In genomic region chr1:5945445-5945844, GRCh38 we compare ENCODE assay signal across 15 cellular contexts. TPM values are rescaled to one million over a fixed set of nuclear protein-coding genes. Genes with fewer than 3 reads are reported as not detected.
A peak's percentile ranks its signal among the peaks of the same experiment; 100 is the strongest.
DNase-seq lines count a peak whose midpoint lies in the region; ATAC-seq and TF ChIP-seq lines count a peak whose summit lies in the region.
"Had no signal": no experiment of that assay in that cellular context is flagged by ENCODE, and none has a peak within 500 bp of the region (broad histone marks: within the 10 kb centered on the region; RNA-seq: fewer than 3 reads in every experiment).

No MANE protein-coding gene starts in this region.

- POLR2A ChIA-PET in activated CD4-positive, alpha-beta memory T cell treated with anti-CD3 and anti-CD28 coated beads, Interleukin-2, amount 10 ng/mL, durations not matched to agents 7 days and 5 days (lab: Charles Lee): no interaction called here
- POLR2A ChIA-PET in activated CD4-positive, alpha-beta memory T cell treated with anti-CD3 and anti-CD28 coated beads for 36 hours (lab: Charles Lee): no interaction called here

- intact Hi-C loops in activated CD4-positive, alpha-beta memory T cell treated with anti-CD3 and anti-CD28 coated beads for 36 hours (cut with micrococcal nuclease): no loop called here
- intact Hi-C loops in gastrocnemius medialis (cut with DNase I; ENCODE audit: low total_unique reads): no loop called here

- H3K4me3 Mint-ChIP-seq in activated CD4-positive, alpha-beta memory T cell treated with anti-CD3 and anti-CD28 coated beads, Interleukin-2, amount 10 ng/mL, durations not matched to agents 7 days and 5 days: no peak overlapping the region
- H3K4me3 Mint-ChIP-seq in activated CD4-positive, alpha-beta memory T cell treated with anti-CD3 and anti-CD28 coated beads for 36 hours: no peak overlapping the region
- H3K4me3 Mint-ChIP-seq in H9 (no peak overlapping the region), type B pancreatic cell (no peak overlapping the region)
- H3K4me3 Mint-ChIP-seq: CD4-positive, alpha-beta T cell; HFFc6 had no signal

- H2BK5ac ChIP-seq in H9 (ENCODE audit: insufficient read length, low read length) (no peak overlapping the region), mesenchymal stem cell (ENCODE audit: low read depth, low read length, poor library complexity, severe bottlenecking) (no peak overlapping the region)

- H3K4me1 ChIP-seq in H9 (ENCODE audit: insufficient read depth, low read length) (no peaks in the 10 kb centered on the region), gastrocnemius medialis (no peaks in the 10 kb centered on the region), mesenchymal stem cell (ENCODE audit: control insufficient read depth, insufficient read depth, low read depth, low read length) (no peaks in the 10 kb centered on the region)

- in situ Hi-C loops in gastrocnemius medialis (cut with MboI; ENCODE audit: low sequenced_read_pairs in 4 of 4): loop anchor here in 1 of 4 donors (25.0 kb wide), 1 partner anchor 433 kb away; no protein-coding TSS in a partner anchor

- no peak for TF ChIP-seq POLR2A in gastrocnemius medialis (IDR thresholded peaks at IDR 0.05)

- H3K4me3 ChIP-seq in coronary artery: no peak overlapping the region
- H3K4me3 ChIP-seq in gastrocnemius medialis: no peak overlapping the region
- H3K4me3 ChIP-seq in mesenchymal stem cell (ENCODE audit: insufficient read depth in 1 of 2, low read depth in 1 of 2, low read length in 2 of 2): no peak overlapping the region
- H3K4me3 ChIP-seq: BLaER1 treated with 17β-estradiol and CSF1 and Interleukin-3, amounts not matched to agents 10 nM and 100 nM had no signal

- H3K4ac ChIP-seq in H9 (ENCODE audit: low read depth, low read length) (no peak overlapping the region), mesenchymal stem cell (ENCODE audit: low read depth in 1 of 2, low read length in 2 of 2) (no peak overlapping the region)

- H3K4me1 Mint-ChIP-seq in activated CD4-positive, alpha-beta memory T cell treated with anti-CD3 and anti-CD28 coated beads, Interleukin-2, amount 10 ng/mL, durations not matched to agents 7 days and 5 days: peaks cover 8% of the 10 kb centered on the region
- H3K4me1 Mint-ChIP-seq in activated CD4-positive, alpha-beta memory T cell treated with anti-CD3 and anti-CD28 coated beads for 36 hours (ENCODE audit: low read depth): no peaks in the 10 kb centered on the region
- H3K4me1 Mint-ChIP-seq in H9 (no peaks in the 10 kb centered on the region), type B pancreatic cell (ENCODE audit: unreplicated experiment) (no peaks in the 10 kb centered on the region)

- H3T11ph ChIP-seq in H9 (ENCODE audit: low read length): no peak overlapping the region

- ATAC-seq in gastrocnemius medialis: no peak

- H3K56ac ChIP-seq in H9 (ENCODE audit: insufficient read length, low read depth, low read length): no peak overlapping the region

- H4K8ac ChIP-seq in H9 (replicated peaks; ENCODE audit: insufficient read length, low read depth, low read length) (no peak overlapping the region), mesenchymal stem cell (ENCODE audit: low read length) (no peak overlapping the region)

- no peaks in the 10 kb centered on the region for H3K27me3 ChIP-seq in H9 (ENCODE audit: insufficient read depth, low read length)
- H3K27me3 ChIP-seq in gastrocnemius medialis: no peaks in the 10 kb centered on the region
- no peaks in the 10 kb centered on the region for H3K27me3 ChIP-seq in mesenchymal stem cell (ENCODE audit: control insufficient read depth in 1 of 2, insufficient read depth in 1 of 2, low read length in 2 of 2)
- H3K27me3 ChIP-seq: BLaER1 treated with 17β-estradiol and CSF1 and Interleukin-3, amounts not matched to agents 10 nM and 100 nM had no signal

- no peak overlapping the region for H4K5ac ChIP-seq in H9 (ENCODE audit: insufficient read length, low read depth, low read length)

- no peak overlapping the region for H2BK12ac ChIP-seq in H9 (ENCODE audit: insufficient read length, low read depth, low read length)
- no peak overlapping the region for H2BK12ac ChIP-seq in mesenchymal stem cell (ENCODE audit: low read length in 2 of 2)

- no peak overlapping the region for H2AFZ ChIP-seq in H9 (ENCODE audit: low read length)
- no peak overlapping the region for H2AFZ ChIP-seq in mesenchymal stem cell (ENCODE audit: low read depth, low read length)

- no peak for TF ChIP-seq CTCF in H9 (conservative IDR thresholded peaks at IDR 0.05)
- TF ChIP-seq CTCF in coronary artery (IDR thresholded peaks at IDR 0.05): no peak
- no peak for TF ChIP-seq CTCF in type B pancreatic cell (conservative IDR thresholded peaks at IDR 0.05)
- TF ChIP-seq CTCF in gastrocnemius medialis (IDR thresholded peaks at IDR 0.05 in 4 of 5, conservative IDR thresholded peaks at IDR 0.05 in 1 of 5): no peak

- H3K27ac ChIP-seq in H9 (ENCODE audit: insufficient read length, low read depth, low read length) (no peak overlapping the region), coronary artery (no peak overlapping the region), gastrocnemius medialis (no peak overlapping the region), mesenchymal stem cell (ENCODE audit: low read length, poor library complexity, severe bottlenecking) (no peak overlapping the region)
- H3K27ac ChIP-seq: BLaER1 treated with 17β-estradiol and CSF1 and Interleukin-3, amounts not matched to agents 10 nM and 100 nM had no signal

- no peaks in the 10 kb centered on the region for H3K79me2 ChIP-seq in H9 (ENCODE audit: insufficient read depth, low read length)

- H3K79me1 ChIP-seq in H9 (ENCODE audit: insufficient read depth, low read depth, low read length, poor library complexity, severe bottlenecking) (no peaks in the 10 kb centered on the region), mesenchymal stem cell (replicated peaks; ENCODE audit: low read length, poor library complexity, severe bottlenecking) (no peaks in the 10 kb centered on the region)

- H2BK120ac ChIP-seq in H9 (ENCODE audit: low read depth, low read length, poor library complexity, severe bottlenecking) (no peak overlapping the region), mesenchymal stem cell (ENCODE audit: low read depth, low read length) (no peak overlapping the region)

- H3K23ac ChIP-seq in H9 (ENCODE audit: insufficient read length, low read depth, low read length) (no peak overlapping the region), mesenchymal stem cell (ENCODE audit: low read length in 2 of 2) (no peak overlapping the region)

- H3K9ac ChIP-seq in H9 (ENCODE audit: extremely low read depth, insufficient read length, low read length): no peak overlapping the region
- no peak overlapping the region for H3K9ac ChIP-seq in mesenchymal stem cell (ENCODE audit: low read length)
- H3K9ac ChIP-seq: BLaER1 treated with 17β-estradiol and CSF1 and Interleukin-3, amounts not matched to agents 10 nM and 100 nM had no signal

- no peaks in the 10 kb centered on the region for H3K9me3 ChIP-seq in H9 (ENCODE audit: control insufficient read depth, low read depth, low read length)
- H3K9me3 ChIP-seq in gastrocnemius medialis: no peaks in the 10 kb centered on the region
- H3K9me3 ChIP-seq in mesenchymal stem cell (ENCODE audit: control insufficient read depth, low read length): no peaks in the 10 kb centered on the region

- no peaks in the 10 kb centered on the region for H4K20me1 ChIP-seq in H9 (ENCODE audit: control insufficient read depth, insufficient read depth, insufficient read length)

- H3K14ac ChIP-seq in H9 (ENCODE audit: insufficient read depth, low read length) (no peak overlapping the region), mesenchymal stem cell (ENCODE audit: low read length in 2 of 2) (no peak overlapping the region)

- H3K18ac ChIP-seq in H9 (ENCODE audit: insufficient read length, low read depth, low read length) (no peak overlapping the region), mesenchymal stem cell (ENCODE audit: low read depth in 1 of 2, low read length in 2 of 2) (no peak overlapping the region)

- CTCF ChIA-PET in activated CD4-positive, alpha-beta memory T cell treated with anti-CD3 and anti-CD28 coated beads, Interleukin-2, amount 10 ng/mL, durations not matched to agents 7 days and 5 days (lab: Charles Lee): no interaction called here
- CTCF ChIA-PET in activated CD4-positive, alpha-beta memory T cell treated with anti-CD3 and anti-CD28 coated beads for 36 hours (lab: Charles Lee): no interaction called here

- H3K9me3 Mint-ChIP-seq in activated CD4-positive, alpha-beta memory T cell treated with anti-CD3 and anti-CD28 coated beads, Interleukin-2, amount 10 ng/mL, durations not matched to agents 7 days and 5 days: no peaks in the 10 kb centered on the region
- H3K9me3 Mint-ChIP-seq in activated CD4-positive, alpha-beta memory T cell treated with anti-CD3 and anti-CD28 coated beads for 36 hours: no peaks in the 10 kb centered on the region
- H3K9me3 Mint-ChIP-seq in H9 (no peaks in the 10 kb centered on the region), type B pancreatic cell (no peaks in the 10 kb centered on the region)
- H3K9me3 Mint-ChIP-seq: CD4-positive, alpha-beta T cell; HFFc6 had no signal

- H3K27me3 Mint-ChIP-seq in activated CD4-positive, alpha-beta memory T cell treated with anti-CD3 and anti-CD28 coated beads, Interleukin-2, amount 10 ng/mL, durations not matched to agents 7 days and 5 days: no peaks in the 10 kb centered on the region
- no peaks in the 10 kb centered on the region for H3K27me3 Mint-ChIP-seq in activated CD4-positive, alpha-beta memory T cell treated with anti-CD3 and anti-CD28 coated beads for 36 hours
- H3K27me3 Mint-ChIP-seq in H9 (ENCODE audit: low read depth) (no peaks in the 10 kb centered on the region), type B pancreatic cell (no peaks in the 10 kb centered on the region)
- H3K27me3 Mint-ChIP-seq: CD4-positive, alpha-beta T cell had no signal

- H2AK5ac ChIP-seq in H9 (ENCODE audit: insufficient read length, low read length) (no peak overlapping the region), mesenchymal stem cell (ENCODE audit: low read length, severe bottlenecking) (no peak overlapping the region)

- H3K27ac Mint-ChIP-seq in activated CD4-positive, alpha-beta memory T cell treated with anti-CD3 and anti-CD28 coated beads, Interleukin-2, amount 10 ng/mL, durations not matched to agents 7 days and 5 days: no peak overlapping the region
- H3K27ac Mint-ChIP-seq in activated CD4-positive, alpha-beta memory T cell treated with anti-CD3 and anti-CD28 coated beads for 36 hours: no peak overlapping the region
- H3K27ac Mint-ChIP-seq in H9 (no peak overlapping the region), type B pancreatic cell (no peak overlapping the region)
- H3K27ac Mint-ChIP-seq: CD4-positive, alpha-beta T cell; HFFc6 had no signal

- H2BK15ac ChIP-seq in H9 (ENCODE audit: low read depth, low read length) (no peak overlapping the region), mesenchymal stem cell (ENCODE audit: low read depth, poor library complexity, severe bottlenecking) (no peak overlapping the region)

- no CpG with 5 or more reads among the region's 14 CpGs for WGBS in H9 (ENCODE audit: extremely low coverage, insufficient read length, low lambda C conversion rate)
- over 99% methylated on average over 14 of the region's 14 CpGs for WGBS in mesenchymal stem cell

- H3K4me2 ChIP-seq in H9 (ENCODE audit: insufficient read depth, insufficient read length, low read length): no peak overlapping the region
- H3K4me2 ChIP-seq in mesenchymal stem cell (ENCODE audit: low read length, poor library complexity, severe bottlenecking): no peak overlapping the region
- H3K4me2 ChIP-seq: BLaER1 treated with 17β-estradiol and CSF1 and Interleukin-3, amounts not matched to agents 10 nM and 100 nM had no signal

- H4K91ac ChIP-seq in H9 (ENCODE audit: insufficient read length, low read depth, low read length): no peak overlapping the region
- no peak overlapping the region for H4K91ac ChIP-seq in mesenchymal stem cell (ENCODE audit: low read length)

- H3K36me3 Mint-ChIP-seq in activated CD4-positive, alpha-beta memory T cell treated with anti-CD3 and anti-CD28 coated beads, Interleukin-2, amount 10 ng/mL, durations not matched to agents 7 days and 5 days (ENCODE audit: low read depth): peaks cover 21% of the 10 kb centered on the region
- H3K36me3 Mint-ChIP-seq in activated CD4-positive, alpha-beta memory T cell treated with anti-CD3 and anti-CD28 coated beads for 36 hours: peaks cover 13% of the 10 kb centered on the region
- peaks cover 2 to 21% (median 18%) of the 10 kb centered on the region in 3 experiments; a peak in 6 of 7 replicates for H3K36me3 Mint-ChIP-seq in H9 (ENCODE audit: insufficient read depth in 1 of 3, low read depth in 3 of 3)
- H3K36me3 Mint-ChIP-seq in type B pancreatic cell: peaks cover 23% of the 10 kb centered on the region

- peak; percentile 1 for DNase-seq in activated CD4-positive, alpha-beta memory T cell treated with anti-CD3 and anti-CD28 coated beads, Interleukin-2, amount 10 ng/mL, durations not matched to agents 7 days and 5 days
- DNase-seq in activated CD4-positive, alpha-beta memory T cell treated with anti-CD3 and anti-CD28 coated beads for 36 hours: no peak
- DNase-seq in H9: peak; percentile 10
- DNase-seq in coronary artery (ENCODE audit: low spot score): peak; percentile 65
- peak; percentile 58 for DNase-seq in type B pancreatic cell (ENCODE audit: extremely low spot score, unreplicated experiment)
- DNase-seq in gastrocnemius medialis: no peak
- no peak for DNase-seq in NCI-H2081 treated with DMSO at 0.1 percent for 48 hours (lab: John Stamatoyannopoulos, UW)
- no peak for DNase-seq in mesenchymal stem cell
- DNase-seq: 8988T; Calu3; CD4-positive, alpha-beta T cell; DMS 273 treated with DMSO at 0.1 percent for 48 hours; HCEC 1CT; HFFc6 had no signal

- H2BK20ac ChIP-seq in H9 (ENCODE audit: low read depth, low read length, poor library complexity, severe bottlenecking): no peak overlapping the region

- H3K36me3 ChIP-seq in gastrocnemius medialis (peaks cover 0 to 6% of the 10 kb centered on the region in 2 donors), mesenchymal stem cell (ENCODE audit: control insufficient read depth in 1 of 2, insufficient read depth in 2 of 2, low read depth in 1 of 2, low read length in 2 of 2) (peaks cover 26 to 29% of the 10 kb centered on the region in 2 experiments)

- no peaks in the 10 kb centered on the region for H3K23me2 ChIP-seq in H9 (ENCODE audit: insufficient read length, low read depth, low read length, poor library complexity, severe bottlenecking)

RNA-seq across cellular contexts. Expression of gene NPHP4, which starts 46.8 kb away (rescaled TPM):
- 10 to 100 TPM; 18.1 to 19.1 TPM for total RNA-seq in activated CD4-positive, alpha-beta memory T cell treated with anti-CD3 and anti-CD28 coated beads, Interleukin-2, amount 10 ng/mL, durations not matched to agents 7 days and 5 days
- total RNA-seq in activated CD4-positive, alpha-beta memory T cell treated with anti-CD3 and anti-CD28 coated beads for 36 hours: 10 to 100 TPM; 14.0 to 14.6 TPM
- total RNA-seq in H9 (2021) (14.3 and 17.6 TPM in 2 replicates), type B pancreatic cell (ENCODE audit: low replicate concordance) (10.3 and 21.7 TPM in 2 replicates), gastrocnemius medialis (10 to 100 TPM in 1 of 4 donors, 1 to 10 TPM in 3; 1.1 to 10.4 (median 1.8) TPM)
- polyA plus RNA-seq in mesenchymal stem cell (2013, experiment 1 of 2): 3.2 TPM
- 3.2 TPM for polyA plus RNA-seq in mesenchymal stem cell (2013, experiment 2 of 2)

Comparison
In these comparisons a context has a peak if more than half of its experiments do, and no peak if none do; other contexts are left out.
1. DNase-seq: peak in activated CD4-positive, alpha-beta memory T cell treated with anti-CD3 and anti-CD28 coated beads, Interleukin-2, amount 10 ng/mL, durations not matched to agents 7 days and 5 days (single experiment), H9 (single experiment), coronary artery (single experiment) and type B pancreatic cell (single experiment); none in activated CD4-positive, alpha-beta memory T cell treated with anti-CD3 and anti-CD28 coated beads for 36 hours (single experiment), gastrocnemius medialis (0 of 2), NCI-H2081 treated with DMSO at 0.1 percent for 48 hours (single experiment) and mesenchymal stem cell (single experiment).